Comparison of ENCODE assay signal across 1 cellular context in the genomic region with DNA sequence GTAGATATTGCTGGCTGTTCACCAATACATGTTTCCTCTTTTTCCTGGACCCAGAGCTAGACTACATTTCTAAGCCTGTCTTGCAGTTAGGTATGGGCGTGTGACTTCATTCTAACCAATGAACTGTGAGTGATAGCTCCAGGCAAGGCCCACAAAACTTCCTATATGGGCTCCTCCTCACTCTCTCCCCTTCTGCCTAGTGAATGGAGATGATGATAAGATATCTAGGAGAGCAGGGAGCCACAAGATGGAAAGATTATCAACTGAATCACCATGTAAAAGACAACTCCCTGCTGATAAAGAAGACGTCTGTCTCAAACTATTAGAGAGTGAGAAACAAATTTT.
TF ChIP-seq lines count a peak whose summit lies in the region.

No MANE protein-coding gene starts in this region.

TF ChIP-seq in K562, 482 proteins besides CTCF, POLR2A, EP300 and RAD21 (continued from another document):
- TF ChIP-seq SRSF9 (IDR thresholded peaks at IDR 0.05; ENCODE audit: borderline replicate concordance, low read depth, low read length) (no peak), EP400 (IDR thresholded peaks at IDR 0.05) (no peak), FOSL1 (tag; conservative IDR thresholded peaks at IDR 0.05) (0 out of 2 replicates have a peak, but pooled peaks have one; percentile 17), SMAD3 (CRISPR knock-in tag; conservative IDR thresholded peaks at IDR 0.05) (no peak), CBFA2T3 (IDR thresholded peaks at IDR 0.05) (peak; percentile 35; the same call in 1 of the 2 replicates), TEAD4 (IDR thresholded peaks at IDR 0.05; ENCODE audit: low read length) (peak; percentile 39; the same call in 1 of the 2 replicates), TEAD4 (CRISPR knock-in tag; IDR thresholded peaks at IDR 0.05; ENCODE audit: borderline replicate concordance) (no peak)
- TF ChIP-seq, protein P1, sequence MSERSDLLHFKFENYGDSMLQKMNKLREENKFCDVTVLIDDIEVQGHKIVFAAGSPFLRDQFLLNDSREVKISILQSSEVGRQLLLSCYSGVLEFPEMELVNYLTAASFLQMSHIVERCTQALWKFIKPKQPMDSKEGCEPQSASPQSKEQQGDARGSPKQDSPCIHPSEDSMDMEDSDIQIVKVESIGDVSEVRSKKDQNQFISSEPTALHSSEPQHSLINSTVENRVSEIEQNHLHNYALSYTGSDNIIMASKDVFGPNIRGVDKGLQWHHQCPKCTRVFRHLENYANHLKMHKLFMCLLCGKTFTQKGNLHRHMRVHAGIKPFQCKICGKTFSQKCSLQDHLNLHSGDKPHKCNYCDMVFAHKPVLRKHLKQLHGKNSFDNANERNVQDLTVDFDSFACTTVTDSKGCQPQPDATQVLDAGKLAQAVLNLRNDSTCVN (CRISPR knock-in tag; IDR thresholded peaks at IDR 0.05): no peak
- TF ChIP-seq, protein P2, sequence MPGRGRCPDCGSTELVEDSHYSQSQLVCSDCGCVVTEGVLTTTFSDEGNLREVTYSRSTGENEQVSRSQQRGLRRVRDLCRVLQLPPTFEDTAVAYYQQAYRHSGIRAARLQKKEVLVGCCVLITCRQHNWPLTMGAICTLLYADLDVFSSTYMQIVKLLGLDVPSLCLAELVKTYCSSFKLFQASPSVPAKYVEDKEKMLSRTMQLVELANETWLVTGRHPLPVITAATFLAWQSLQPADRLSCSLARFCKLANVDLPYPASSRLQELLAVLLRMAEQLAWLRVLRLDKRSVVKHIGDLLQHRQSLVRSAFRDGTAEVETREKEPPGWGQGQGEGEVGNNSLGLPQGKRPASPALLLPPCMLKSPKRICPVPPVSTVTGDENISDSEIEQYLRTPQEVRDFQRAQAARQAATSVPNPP (IDR thresholded peaks at IDR 0.05; ENCODE audit: borderline replicate concordance, insufficient read depth, insufficient read length): no peak
